8 cellular contexts compared by ENCODE assay signal in the genomic region with DNA sequence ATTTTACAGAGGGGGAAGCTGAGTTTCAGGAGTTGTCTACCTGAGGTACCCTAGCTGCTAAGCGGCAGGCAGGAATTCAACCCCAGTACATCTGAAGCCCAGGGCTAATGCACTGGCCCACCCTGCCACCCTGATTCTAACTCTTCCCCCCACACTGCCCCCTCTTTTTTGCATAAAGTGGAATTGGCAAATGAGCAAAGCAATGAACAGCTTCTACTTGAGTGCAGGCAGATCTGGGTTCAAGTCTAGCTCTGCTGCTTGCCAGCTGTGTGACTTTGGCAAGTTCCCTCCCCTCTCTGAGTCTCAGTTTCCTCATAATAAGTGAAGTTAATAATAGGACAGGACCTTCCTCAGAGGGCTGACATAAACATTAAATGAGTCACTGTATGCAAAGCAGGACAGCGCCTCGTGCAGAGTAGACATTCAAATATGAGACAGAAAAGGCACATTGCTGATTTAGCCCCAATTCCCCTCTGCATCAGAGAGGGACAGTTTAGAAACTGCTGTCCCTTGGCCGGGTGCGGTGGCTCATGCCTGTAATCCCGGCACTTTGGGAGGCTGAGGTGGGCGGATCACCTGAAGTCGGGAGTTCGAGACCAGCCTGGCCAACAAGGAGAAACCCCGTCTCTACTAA. TPM values are rescaled to one million over a fixed set of nuclear protein-coding genes. Genes with fewer than 3 reads are reported as not detected.
DNase-seq lines count a peak whose midpoint lies in the region; ATAC-seq and TF ChIP-seq lines count a peak whose summit lies in the region.

No MANE protein-coding gene starts in this region.

- H3K27me3 Mint-ChIP-seq in activated CD8-positive, alpha-beta T cell treated with anti-CD3 and anti-CD28 coated beads, Interleukin-2, amount 10 ng/mL, durations not matched to agents 7 days and 5 days (ENCODE audit: low read depth): no peaks in the 10 kb centered on the region
- H3K27me3 Mint-ChIP-seq in natural killer cell (ENCODE audit: low read depth in 2 of 2): no peaks in the 10 kb centered on the region

- ATAC-seq in GM19372 (IDR thresholded peaks at IDR 0.05; ENCODE audit: low read depth, unreplicated experiment) (peak; percentile 49), HG03469 (IDR thresholded peaks at IDR 0.05; ENCODE audit: unreplicated experiment) (peak; percentile 36), natural killer cell (peak in 1 of 3 donors; percentile 5)
- ATAC-seq in activated CD8-positive, alpha-beta T cell treated with anti-CD3 and anti-CD28 coated beads, Interleukin-2, amount 10 ng/mL, durations not matched to agents 7 days and 5 days: no peak

- H3K4me1 Mint-ChIP-seq in activated CD8-positive, alpha-beta T cell treated with anti-CD3 and anti-CD28 coated beads, Interleukin-2, amount 10 ng/mL, durations not matched to agents 7 days and 5 days (ENCODE audit: low read depth): peaks cover 90% of the 10 kb centered on the region
- H3K4me1 Mint-ChIP-seq in natural killer cell: peaks cover 75 to 81% of the 10 kb centered on the region in 2 donors

- intact Hi-C loops in natural killer cell (cut with micrococcal nuclease): no loop called here

- TF ChIP-seq CTCF in natural killer cell (IDR thresholded peaks at IDR 0.05): no peak

- H3K27ac Mint-ChIP-seq in activated CD8-positive, alpha-beta T cell treated with anti-CD3 and anti-CD28 coated beads, Interleukin-2, amount 10 ng/mL, durations not matched to agents 7 days and 5 days: peak overlapping the region; percentile 99
- H3K27ac Mint-ChIP-seq in natural killer cell: peak overlapping the region; percentile 89 to 92

- CTCF ChIA-PET in activated CD8-positive, alpha-beta T cell treated with anti-CD3 and anti-CD28 coated beads, Interleukin-2, amount 10 ng/mL, durations not matched to agents 7 days and 5 days (lab: Charles Lee): interaction anchor here (1.0 to 11.1 kb wide), 7 partner anchors 10 to 86 kb away, joined by 3 to 150 read pairs (median 4); no protein-coding TSS in a partner anchor

- peak; percentile 47 for DNase-seq in Caki2 (ENCODE audit: low read depth)
- DNase-seq in activated CD8-positive, alpha-beta T cell treated with anti-CD3 and anti-CD28 coated beads, Interleukin-2, amount 10 ng/mL, durations not matched to agents 7 days and 5 days: no peak
- no peak for DNase-seq in natural killer cell
- DNase-seq in NCI-H187 treated with DMSO at 0.1 percent for 48 hours (lab: John Stamatoyannopoulos, UW): no peak
- DNase-seq in T1000 (lab: John Stamatoyannopoulos, UW): no peak
- DNase-seq in activated CD4-positive, alpha-beta T cell treated with anti-CD3 and anti-CD28 coated beads, Interleukin-2, amount 50 U/mL, for 1 hour: no peak

- POLR2A ChIA-PET in activated CD8-positive, alpha-beta T cell treated with anti-CD3 and anti-CD28 coated beads, Interleukin-2, amount 10 ng/mL, durations not matched to agents 7 days and 5 days (lab: Charles Lee): interaction anchor here (1.1 to 2.7 kb wide), 3 partner anchors 25 to 239 kb away, joined by 3 to 9 read pairs (median 5); a partner anchor contains a TSS

- H3K9me3 Mint-ChIP-seq in activated CD8-positive, alpha-beta T cell treated with anti-CD3 and anti-CD28 coated beads, Interleukin-2, amount 10 ng/mL, durations not matched to agents 7 days and 5 days (ENCODE audit: insufficient read depth): no peaks in the 10 kb centered on the region
- no peaks in the 10 kb centered on the region for H3K9me3 Mint-ChIP-seq in natural killer cell

- in situ Hi-C loops in Caki2 (cut with HindIII; ENCODE audit: low pct_unique_long_range_greater_than_20kb, low sequenced_read_pairs): no loop called here

- H3K36me3 Mint-ChIP-seq in activated CD8-positive, alpha-beta T cell treated with anti-CD3 and anti-CD28 coated beads, Interleukin-2, amount 10 ng/mL, durations not matched to agents 7 days and 5 days (ENCODE audit: low read depth): peaks cover 51% of the 10 kb centered on the region
- no peaks in the 10 kb centered on the region for H3K36me3 Mint-ChIP-seq in natural killer cell

- H3K4me3 Mint-ChIP-seq in activated CD8-positive, alpha-beta T cell treated with anti-CD3 and anti-CD28 coated beads, Interleukin-2, amount 10 ng/mL, durations not matched to agents 7 days and 5 days: peak overlapping the region; percentile 73
- H3K4me3 Mint-ChIP-seq in natural killer cell: peak overlapping the region; percentile 81

RNA-seq across cellular contexts. Expression of a gene that starts 4.7 kb away (rescaled TPM):
- total RNA-seq in Caki2 (2014; rRNA removed; shearing (Covaris generic); ENCODE audit: low replicate concordance): 33.6 and 102 TPM in 2 replicates
- total RNA-seq in activated CD8-positive, alpha-beta T cell treated with anti-CD3 and anti-CD28 coated beads, Interleukin-2, amount 10 ng/mL, durations not matched to agents 7 days and 5 days: 100 to 1,000 TPM; 110 to 112 TPM
- total RNA-seq in natural killer cell: 10 to 100 TPM; 71.7 to 94.2 (median 73.9) TPM
